Comparison of ENCODE assay signal across 11 cellular contexts in genomic region chr14:28294834-28295440, GRCh38.
A peak's percentile ranks its signal among the peaks of the same experiment; 100 is the strongest.
DNase-seq lines count a peak whose midpoint lies in the region; ATAC-seq and TF ChIP-seq lines count a peak whose summit lies in the region.
"Had no signal": no experiment of that assay in that cellular context is flagged by ENCODE, and none has a peak within 500 bp of the region (broad histone marks: within the 10 kb centered on the region; RNA-seq: fewer than 3 reads in every experiment).

No MANE protein-coding gene starts in this region.

- no peak for ATAC-seq in GM21786 (IDR thresholded peaks at IDR 0.05; ENCODE audit: unreplicated experiment)
- ATAC-seq: left cardiac atrium had no signal

- H3K4me1 ChIP-seq in BE2C = no peaks in the 10 kb centered on the region

- DNase-seq in BE2C = no peak
- DNase-seq in HPDE6-E6E7 (ENCODE audit: extremely low spot score) = peak; percentile 11
- peak; percentile 15 for DNase-seq in SHP77 treated with DMSO at 0.1 percent for 48 hours (lab: John Stamatoyannopoulos, UW)
- peak; percentile 26 for DNase-seq in fibroblast of the conjunctiva (ENCODE audit: low read depth)
- no peak for DNase-seq in activated naive CD4-positive, alpha-beta T cell treated with Interleukin-2 at 50 U/mL for 16 hours
- DNase-seq in Ammon's horn (ENCODE audit: low spot score) = no peak
- no peak for DNase-seq in activated CD4-positive, alpha-beta T cell treated with anti-CD3 and anti-CD28 coated beads for 4 hours
- DNase-seq: amygdala; left cardiac atrium; stimulated activated CD4-positive, alpha-beta T cell treated with anti-CD3 and anti-CD28 coated beads, Interleukin-15, amount 100 ng/mL, for 24 hours had no signal

- peak; percentile 52 for TF ChIP-seq CTCF in BE2C (IDR thresholded peaks at IDR 0.05; ENCODE audit: low read depth, low read length)

- no peaks in the 10 kb centered on the region for H3K9me3 ChIP-seq in BE2C

- no peak overlapping the region for H3K4me3 ChIP-seq in BE2C (ENCODE audit: low read depth, low read length)

- no peaks in the 10 kb centered on the region for H3K36me3 ChIP-seq in BE2C

- no peaks in the 10 kb centered on the region for H3K27me3 ChIP-seq in BE2C

Comparison
In these comparisons a context has a peak if more than half of its experiments do, and no peak if none do; other contexts are left out.
1. DNase-seq: peak in HPDE6-E6E7 (single experiment), SHP77 treated with DMSO at 0.1 percent for 48 hours (single experiment) and fibroblast of the conjunctiva (single experiment); none in BE2C (single experiment), activated naive CD4-positive, alpha-beta T cell treated with Interleukin-2 at 50 U/mL for 16 hours (single experiment), Ammon's horn (single experiment) and activated CD4-positive, alpha-beta T cell treated with anti-CD3 and anti-CD28 coated beads for 4 hours (0 of 2).